In the genomic region with DNA sequence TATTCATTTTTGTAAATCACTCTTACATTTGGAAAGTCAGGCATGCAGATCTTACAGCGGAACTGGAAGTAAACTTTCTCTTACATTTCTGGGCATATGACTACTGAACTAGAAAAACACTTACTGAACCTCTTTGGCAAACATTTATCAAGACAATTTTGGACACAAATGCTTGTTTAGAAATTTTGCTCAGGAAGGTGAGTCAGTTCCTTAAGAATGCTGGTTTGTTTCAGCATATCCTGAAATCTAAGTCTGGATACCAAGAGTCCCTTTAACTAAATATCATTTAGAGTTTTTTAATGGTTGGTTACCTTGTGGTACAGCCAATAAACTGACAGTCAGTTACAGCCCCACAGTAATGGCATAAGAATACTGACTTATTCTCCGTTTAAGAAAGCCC, we compare ENCODE assay signal across 14 cellular contexts. TPM values are rescaled to one million over a fixed set of nuclear protein-coding genes. Genes with fewer than 3 reads are reported as not detected.
DNase-seq lines count a peak whose midpoint lies in the region; ATAC-seq and TF ChIP-seq lines count a peak whose summit lies in the region.
"Had no signal": no experiment of that assay in that cellular context is flagged by ENCODE, and none has a peak within 500 bp of the region (broad histone marks: within the 10 kb centered on the region; RNA-seq: fewer than 3 reads in every experiment).

No MANE protein-coding gene starts in this region.

- no peak overlapping the region for H3K9ac ChIP-seq in mammary epithelial cell (ENCODE audit: insufficient read depth, low read length)

- BruUV-seq in MCF 10A (replicated peaks; lab: Mats Ljungman, UMichigan) = TSS peak; percentile 75
- no TSS peak for BruUV-seq in mammary epithelial cell (replicated peaks; lab: Mats Ljungman, UMichigan)

- no peaks in the 10 kb centered on the region for H3K27me3 Mint-ChIP-seq in MCF 10A (ENCODE audit: insufficient read depth, unreplicated experiment)
- no peaks in the 10 kb centered on the region for H3K27me3 Mint-ChIP-seq in chondrocyte (ENCODE audit: low read depth)

- DNase-seq in MCF 10A (ENCODE audit: unreplicated experiment) (peak; percentile 78), mammary epithelial cell (no peak), chondrocyte (ENCODE audit: low spot score) (no peak), kidney epithelial cell (ENCODE audit: low read depth) (peak; percentile 61), upper lobe of right lung (no peak), substantia nigra (lab: John Stamatoyannopoulos, UW) (no peak), NCI-H446 treated with DMSO at 0.1 percent for 48 hours (lab: John Stamatoyannopoulos, UW) (no peak), NCI-H2081 treated with DMSO at 0.1 percent for 48 hours (lab: John Stamatoyannopoulos, UW) (no peak)
- DNase-seq: activated CD4-positive, CD25-positive, alpha-beta regulatory T cell; SHP77; transverse colon had no signal

- ATAC-seq in upper lobe of right lung = peak; percentile 45
- ATAC-seq: K562 had no signal

- no peak overlapping the region for H3K4me3 ChIP-seq in mammary epithelial cell (replicated peaks in 1 of 3; ENCODE audit: insufficient read depth in 1 of 3, low read depth in 2 of 3, low read length in 3 of 3)
- no peak overlapping the region for H3K4me3 ChIP-seq in kidney epithelial cell (ENCODE audit: low read depth, low read length)
- H3K4me3 ChIP-seq in upper lobe of right lung = no peak overlapping the region
- H3K4me3 ChIP-seq: K562, transverse colon had no signal

- H3K27me3 ChIP-seq in mammary epithelial cell (ENCODE audit: insufficient read depth, low read length) (no peaks in the 10 kb centered on the region), kidney epithelial cell (ENCODE audit: control insufficient read depth, insufficient read depth, low read length) (no peaks in the 10 kb centered on the region), upper lobe of right lung (no peaks in the 10 kb centered on the region)
- H3K27me3 ChIP-seq: transverse colon had no signal

- CTCF ChIA-PET in MCF 10A (lab: Yijun Ruan, JAX) = no interaction called here
- CTCF ChIA-PET in mammary epithelial cell (lab: Charles Lee; ENCODE audit: low non-redundant PET) = no interaction called here

- dilution Hi-C loops in mammary epithelial cell (cut with HindIII; ENCODE audit: low sequenced_read_pairs) = no loop called here

- WGBS in mammary epithelial cell (ENCODE audit: low coverage, missing lambda C conversion rate) = 54% methylated on average over 2 of the region's 2 CpGs

- H4K20me1 ChIP-seq in mammary epithelial cell (ENCODE audit: insufficient read depth, low read length) = no peaks in the 10 kb centered on the region

- H3K27ac ChIP-seq in mammary epithelial cell (ENCODE audit: insufficient read depth, low read depth, low read length) (no peak overlapping the region), upper lobe of right lung (no peak overlapping the region), substantia nigra (ENCODE audit: low read depth, low read length, poor library complexity, severe bottlenecking) (no peak overlapping the region)
- H3K27ac ChIP-seq: 22Rv1, transverse colon had no signal

- H3K36me3 Mint-ChIP-seq in MCF 10A (ENCODE audit: insufficient read depth, unreplicated experiment) (no peaks in the 10 kb centered on the region), chondrocyte (ENCODE audit: low read depth) (no peaks in the 10 kb centered on the region)

- in situ Hi-C loops in mammary epithelial cell (cut with MboI; ENCODE audit: low sequenced_read_pairs in 2 of 2) = no loop called here

- peak overlapping the region; percentile 54 for H3K4me3 Mint-ChIP-seq in MCF 10A (ENCODE audit: unreplicated experiment)
- no peak overlapping the region for H3K4me3 Mint-ChIP-seq in chondrocyte (ENCODE audit: unreplicated experiment)
- H3K4me3 Mint-ChIP-seq: neural crest cell had no signal

- intact Hi-C loops in MCF 10A (cut with micrococcal nuclease) = no loop called here
- intact Hi-C loops in mammary epithelial cell (cut with micrococcal nuclease) = no loop called here
- intact Hi-C loops in upper lobe of right lung (cut with DNase I) = no loop called here

- H3K79me2 ChIP-seq in mammary epithelial cell (ENCODE audit: insufficient read depth, low read length) = no peaks in the 10 kb centered on the region

- H3K4me1 Mint-ChIP-seq in MCF 10A (ENCODE audit: insufficient read depth, unreplicated experiment) = peaks cover 18% of the 10 kb centered on the region
- H3K4me1 Mint-ChIP-seq in chondrocyte (ENCODE audit: low read depth) = peaks cover 61% of the 10 kb centered on the region

- POLR2A ChIA-PET in MCF 10A (lab: Yijun Ruan, JAX) = no interaction called here

- H3K9me3 ChIP-seq in mammary epithelial cell (replicated peaks; ENCODE audit: insufficient read depth, low read length) (no peaks in the 10 kb centered on the region), upper lobe of right lung (no peaks in the 10 kb centered on the region)
- H3K9me3 ChIP-seq: transverse colon had no signal

- no peaks in the 10 kb centered on the region for H3K9me3 Mint-ChIP-seq in MCF 10A (ENCODE audit: unreplicated experiment)
- no peaks in the 10 kb centered on the region for H3K9me3 Mint-ChIP-seq in chondrocyte (ENCODE audit: low read depth)
- H3K9me3 Mint-ChIP-seq: neural crest cell had no signal

- H3K4me1 ChIP-seq in mammary epithelial cell (ENCODE audit: insufficient read depth, low read length) (no peaks in the 10 kb centered on the region), upper lobe of right lung (no peaks in the 10 kb centered on the region)
- H3K4me1 ChIP-seq: transverse colon had no signal

- no peak overlapping the region for H2AFZ ChIP-seq in mammary epithelial cell (ENCODE audit: low read depth, low read length)

- no peaks in the 10 kb centered on the region for H3K36me3 ChIP-seq in mammary epithelial cell (ENCODE audit: insufficient read depth, low read length)
- H3K36me3 ChIP-seq in kidney epithelial cell (ENCODE audit: control insufficient read depth, insufficient read depth, low read length) = no peaks in the 10 kb centered on the region
- no peaks in the 10 kb centered on the region for H3K36me3 ChIP-seq in upper lobe of right lung

- TF ChIP-seq CTCF in MCF 10A (IDR thresholded peaks at IDR 0.05; ENCODE audit: unreplicated experiment) (no peak), mammary epithelial cell (conservative IDR thresholded peaks at IDR 0.05 in 1 of 2, IDR thresholded peaks at IDR 0.05 in 1 of 2; ENCODE audit: extremely low read depth in 1 of 2, insufficient read depth in 1 of 2, low read depth in 1 of 2, low read length in 2 of 2) (no peak), chondrocyte (IDR thresholded peaks at IDR 0.05) (no peak), kidney epithelial cell (IDR thresholded peaks at IDR 0.05; ENCODE audit: insufficient read depth, low read length, poor library complexity, severe bottlenecking) (no peak), upper lobe of right lung (IDR thresholded peaks at IDR 0.05) (no peak)

- H3K4me2 ChIP-seq in mammary epithelial cell (ENCODE audit: insufficient read depth, low read depth, low read length) = no peak overlapping the region

- peak overlapping the region; percentile 88 for H3K27ac Mint-ChIP-seq in MCF 10A (ENCODE audit: low read depth, unreplicated experiment)
- H3K27ac Mint-ChIP-seq in chondrocyte (ENCODE audit: unreplicated experiment) = peak overlapping the region; percentile 76

RNA-seq across cellular contexts. Expression of a gene that starts 15.0 kb away (rescaled TPM):
- total RNA-seq in MCF 10A (2022) (not detected in 2 replicates), mammary epithelial cell (not detected), chondrocyte (4.8 TPM in 1 of 3 replicates, not detected in the others), kidney epithelial cell (0.38 and 0.96 TPM in 2 replicates), upper lobe of right lung (5.8 TPM)
- polyA plus RNA-seq in mammary epithelial cell = not detected
- polyA minus RNA-seq in mammary epithelial cell = not detected
- total RNA-seq: K562 had no signal
- polyA plus RNA-seq: K562 had no signal

Comparison
In these comparisons a context has a peak if more than half of its experiments do, and no peak if none do; other contexts are left out.
1. DNase-seq: peak in MCF 10A (single experiment) and kidney epithelial cell (single experiment); none in mammary epithelial cell (single experiment), chondrocyte (single experiment), upper lobe of right lung (single experiment), substantia nigra (0 of 49), NCI-H446 treated with DMSO at 0.1 percent for 48 hours (single experiment) and NCI-H2081 treated with DMSO at 0.1 percent for 48 hours (single experiment).